Comparison of ENCODE assay signal across 1 cellular context in genomic region chr6:43020847-43021246, GRCh38.
TF ChIP-seq lines count a peak whose summit lies in the region.

No MANE protein-coding gene starts in this region.

TF ChIP-seq in HEK293, 187 proteins besides CTCF, POLR2A, EP300 and RAD21 (continued from another document):
- TF ChIP-seq ZBTB26 (tag by site-specific recombination; optimal IDR thresholded peaks at IDR 0.05) = no peak
- TF ChIP-seq SCRT1 (tag by site-specific recombination; IDR thresholded peaks at IDR 0.05; ENCODE audit: borderline replicate concordance) = no peak
- TF ChIP-seq ZNF530 (tag by site-specific recombination; IDR thresholded peaks at IDR 0.05; ENCODE audit: low read depth) = no peak
- 0 out of 2 replicates have a peak, but pooled peaks have one; percentile 19 for TF ChIP-seq ZNF366 (tag by site-specific recombination; conservative IDR thresholded peaks at IDR 0.05)
- TF ChIP-seq ZBTB6 (tag by site-specific recombination; IDR thresholded peaks at IDR 0.05) = peak; percentile 76
- TF ChIP-seq ZBTB10 (tag by site-specific recombination; IDR thresholded peaks at IDR 0.05) = peak; percentile 32; the same call in 1 of the 2 replicates
- peak; percentile 49; the same call in 1 of the 2 replicates for TF ChIP-seq GLIS2 (tag by site-specific recombination; IDR thresholded peaks at IDR 0.05)
- no peak for TF ChIP-seq ZFP69B (tag by site-specific recombination; IDR thresholded peaks at IDR 0.05)
- TF ChIP-seq PATZ1 (tag by site-specific recombination; IDR thresholded peaks at IDR 0.05) = 0 out of 2 replicates have a peak, but pooled peaks have one; percentile 58
- no peak for TF ChIP-seq ZNF596 (tag by site-specific recombination; IDR thresholded peaks at IDR 0.05)
- TF ChIP-seq TCF7L2 (IDR thresholded peaks at IDR 0.05; ENCODE audit: borderline replicate concordance, low read depth, low read length) = no peak
- TF ChIP-seq KLF1 (tag by site-specific recombination; IDR thresholded peaks at IDR 0.05) = 0 out of 2 replicates have a peak, but pooled peaks have one; percentile 14
- TF ChIP-seq ZNF707 (tag by site-specific recombination; IDR thresholded peaks at IDR 0.05) = no peak
- no peak for TF ChIP-seq REPIN1 (tag by site-specific recombination; IDR thresholded peaks at IDR 0.05; ENCODE audit: low read depth)
- no peak for TF ChIP-seq OSR2 (tag by site-specific recombination; IDR thresholded peaks at IDR 0.05)
- no peak for TF ChIP-seq ZNF132 (tag by site-specific recombination; IDR thresholded peaks at IDR 0.05; ENCODE audit: borderline replicate concordance)
- no peak for TF ChIP-seq ZNF473 (tag by site-specific recombination; IDR thresholded peaks at IDR 0.05)
- TF ChIP-seq ZNF398 (tag by site-specific recombination; IDR thresholded peaks at IDR 0.05) = peak; percentile 68; the same call in 1 of the 2 replicates
- TF ChIP-seq ZNF580 (tag by site-specific recombination; IDR thresholded peaks at IDR 0.05) = no peak
